12 cellular contexts compared by ENCODE assay signal in the genomic region with DNA sequence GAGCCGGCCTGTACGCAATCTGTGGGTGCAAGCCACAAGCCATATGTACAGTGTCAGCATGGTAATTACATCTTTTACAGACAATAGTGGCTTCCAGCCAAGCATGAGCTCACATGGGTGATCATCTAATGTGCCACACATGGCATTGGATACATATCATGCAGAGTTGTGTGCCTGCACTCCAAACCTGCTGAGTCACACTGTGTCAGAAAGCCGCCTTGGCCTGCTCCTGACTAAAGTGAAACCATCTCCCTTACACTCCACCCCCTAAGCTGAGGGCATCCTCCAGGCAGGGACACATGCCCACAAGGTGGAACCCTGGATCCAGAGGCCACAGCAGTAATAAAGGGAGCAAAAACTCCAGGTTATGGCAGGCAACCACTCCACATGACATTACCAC.
DNase-seq lines count a peak whose midpoint lies in the region; ATAC-seq and TF ChIP-seq lines count a peak whose summit lies in the region.
"Had no signal": no experiment of that assay in that cellular context is flagged by ENCODE, and none has a peak within 500 bp of the region (broad histone marks: within the 10 kb centered on the region; RNA-seq: fewer than 3 reads in every experiment).

No MANE protein-coding gene starts in this region.

- peaks cover 30% of the 10 kb centered on the region for H3K9me3 Mint-ChIP-seq in progenitor cell of endocrine pancreas (ENCODE audit: low read depth)

- no peak overlapping the region for H3K9ac ChIP-seq in neuronal stem cell (ENCODE audit: low read depth, low read length, poor library complexity)

- DNase-seq in NCI-H2196 (lab: John Stamatoyannopoulos, UW; ENCODE audit: unreplicated experiment) (peak; percentile 3), NCI-H2196 treated with DMSO at 0.1 percent for 48 hours (lab: John Stamatoyannopoulos, UW; ENCODE audit: unreplicated experiment) (no peak), NB4 (ENCODE audit: low read depth) (peak; percentile 50), choroid plexus epithelial cell (ENCODE audit: low read depth) (peak; percentile 46), neuronal stem cell (ENCODE audit: low spot score) (peak; percentile 48), progenitor cell of endocrine pancreas (ENCODE audit: low spot score, unreplicated experiment) (no peak), T-helper 1 cell (no peak)
- DNase-seq: NCI-H446 treated with DMSO at 0.1 percent for 48 hours, pancreas had no signal

- no peak overlapping the region for H3K27ac Mint-ChIP-seq in progenitor cell of endocrine pancreas
- H3K27ac Mint-ChIP-seq: activated T-helper 17 cell treated with anti-CD3 and anti-CD28 coated beads, Interleukin-2, amount 50 U/mL, for 72 hours had no signal

- H3K36me3 ChIP-seq in neuronal stem cell (replicated peaks in 1 of 2; ENCODE audit: control insufficient read depth in 2 of 2, insufficient read depth in 2 of 2, low read length in 2 of 2): peaks cover 0 to 13% of the 10 kb centered on the region in 2 donors
- H3K36me3 ChIP-seq: pancreas, vagina had no signal

- H3K9me3 ChIP-seq in neuronal stem cell (replicated peaks in 1 of 2; ENCODE audit: control insufficient read depth in 2 of 2, insufficient read depth in 1 of 2, low read depth in 1 of 2, low read length in 2 of 2): peaks cover 31 to 45% of the 10 kb centered on the region in 2 donors
- H3K9me3 ChIP-seq: pancreas, vagina had no signal

- no peak overlapping the region for H3K4me3 ChIP-seq in NB4 (ENCODE audit: low read depth, low read length)
- H3K4me3 ChIP-seq in choroid plexus epithelial cell (ENCODE audit: low read depth, low read length): no peak overlapping the region
- H3K4me3 ChIP-seq in neuronal stem cell (ENCODE audit: low read length in 2 of 2): no peak overlapping the region
- H3K4me3 ChIP-seq: pancreas, vagina had no signal

- H3K18ac ChIP-seq in neuronal stem cell (ENCODE audit: low read length): no peak overlapping the region

- no peaks in the 10 kb centered on the region for H3K4me1 ChIP-seq in neuronal stem cell (ENCODE audit: control insufficient read depth in 2 of 2, insufficient read depth in 1 of 2, low read depth in 1 of 2, low read length in 2 of 2)
- H3K4me1 ChIP-seq: pancreas, vagina had no signal

- TF ChIP-seq CTCF in NB4 (IDR thresholded peaks at IDR 0.05; ENCODE audit: low read depth, low read length) (no peak), choroid plexus epithelial cell (conservative IDR thresholded peaks at IDR 0.05; ENCODE audit: low read depth, low read length) (no peak), progenitor cell of endocrine pancreas (IDR thresholded peaks at IDR 0.05; ENCODE audit: unreplicated experiment) (no peak)

- H3K4me1 Mint-ChIP-seq in progenitor cell of endocrine pancreas (ENCODE audit: low read depth): no peaks in the 10 kb centered on the region
- H3K4me1 Mint-ChIP-seq: activated T-helper 17 cell treated with anti-CD3 and anti-CD28 coated beads, Interleukin-2, amount 50 U/mL, for 72 hours had no signal

- H3K36me3 Mint-ChIP-seq in progenitor cell of endocrine pancreas (ENCODE audit: insufficient read depth): peaks cover 36% of the 10 kb centered on the region

- H3K23ac ChIP-seq in neuronal stem cell (ENCODE audit: low read depth, low read length, poor library complexity): no peak overlapping the region

- no peak overlapping the region for H3K27ac ChIP-seq in neuronal stem cell (replicated peaks; ENCODE audit: low read length)
- H3K27ac ChIP-seq: pancreas, vagina had no signal

- WGBS in neuronal stem cell (ENCODE audit: extremely low coverage in 2 of 2, insufficient read length in 2 of 2, insufficient replicate concordance in 1 of 2), 2 donors: no CpG with 5 or more reads among the region's 3 CpGs

- no peak for TF ChIP-seq POLR2A in NB4 (IDR thresholded peaks at IDR 0.05; ENCODE audit: extremely low read depth, insufficient read length)

- H3K4ac ChIP-seq in neuronal stem cell (ENCODE audit: low read length): no peak overlapping the region

- peaks cover 5% of the 10 kb centered on the region for H3K79me1 ChIP-seq in neuronal stem cell (ENCODE audit: low read depth, low read length)

- no peak overlapping the region for H2BK15ac ChIP-seq in neuronal stem cell (ENCODE audit: low read length)

- no peak overlapping the region for H2BK12ac ChIP-seq in neuronal stem cell (ENCODE audit: low read length)

- no peak overlapping the region for H3K14ac ChIP-seq in neuronal stem cell (ENCODE audit: low read length)

- H2AK5ac ChIP-seq in neuronal stem cell (ENCODE audit: low read depth, low read length): no peak overlapping the region

- no peak overlapping the region for H2BK120ac ChIP-seq in neuronal stem cell (ENCODE audit: low read depth, low read length)

- no peak overlapping the region for H3K4me3 Mint-ChIP-seq in progenitor cell of endocrine pancreas (ENCODE audit: low read depth)
- H3K4me3 Mint-ChIP-seq: activated T-helper 17 cell treated with anti-CD3 and anti-CD28 coated beads, Interleukin-2, amount 50 U/mL, for 72 hours had no signal

- H3K4me2 ChIP-seq in neuronal stem cell (ENCODE audit: insufficient read depth, low read length, poor library complexity, severe bottlenecking): no peak overlapping the region

- no peak overlapping the region for H2BK5ac ChIP-seq in neuronal stem cell (ENCODE audit: low read length)

- H4K91ac ChIP-seq in neuronal stem cell (ENCODE audit: low read depth, low read length, poor library complexity): no peak overlapping the region

- no peak overlapping the region for H4K8ac ChIP-seq in neuronal stem cell (ENCODE audit: low read depth, low read length)

- H3K27me3 Mint-ChIP-seq in progenitor cell of endocrine pancreas: no peaks in the 10 kb centered on the region
- H3K27me3 Mint-ChIP-seq: activated T-helper 17 cell treated with anti-CD3 and anti-CD28 coated beads, Interleukin-2, amount 50 U/mL, for 72 hours had no signal

- no peak for ATAC-seq in GM18861 (IDR thresholded peaks at IDR 0.05; ENCODE audit: unreplicated experiment)
- ATAC-seq: activated T-helper 17 cell treated with anti-CD3 and anti-CD28 coated beads, Interleukin-2, amount 50 U/mL, for 72 hours; pancreas had no signal

- no peaks in the 10 kb centered on the region for H3K27me3 ChIP-seq in neuronal stem cell (ENCODE audit: control insufficient read depth in 3 of 3, insufficient read depth in 3 of 3, low read depth in 1 of 3, low read length in 3 of 3)
- H3K27me3 ChIP-seq: pancreas, vagina had no signal

- no peak overlapping the region for H2AFZ ChIP-seq in neuronal stem cell (ENCODE audit: low read length)

Comparison
In these comparisons a context has a peak if more than half of its experiments do, and no peak if none do; other contexts are left out.
1. DNase-seq: peak in NCI-H2196 (single experiment), NB4 (single experiment), choroid plexus epithelial cell (single experiment) and neuronal stem cell (single experiment); none in NCI-H2196 treated with DMSO at 0.1 percent for 48 hours (single experiment), progenitor cell of endocrine pancreas (single experiment) and T-helper 1 cell (0 of 5).